ENCODE assay signal across 12 cellular contexts in the genomic region with DNA sequence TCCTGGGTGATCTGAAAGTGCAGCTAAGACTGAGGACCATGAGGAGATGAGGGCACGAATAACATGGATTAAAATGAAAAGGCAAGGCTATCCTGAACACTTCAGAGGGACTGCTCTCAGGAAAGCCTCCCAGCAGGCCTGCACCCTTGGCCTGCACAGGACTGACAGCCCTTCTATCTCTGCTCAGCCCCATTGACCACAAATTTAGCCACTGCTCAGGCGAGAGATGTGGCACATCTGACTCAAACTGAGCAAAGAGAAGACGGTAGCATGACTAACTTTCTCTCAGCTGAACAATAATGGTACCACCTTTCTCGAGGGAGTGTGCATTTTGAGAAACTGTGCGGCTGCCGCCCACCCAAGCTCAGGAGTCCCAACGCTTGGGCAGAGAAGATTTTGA.
A peak's percentile ranks its signal among the peaks of the same experiment; 100 is the strongest.
DNase-seq lines count a peak whose midpoint lies in the region; ATAC-seq and TF ChIP-seq lines count a peak whose summit lies in the region.
"Had no signal": no experiment of that assay in that cellular context is flagged by ENCODE, and none has a peak within 500 bp of the region (broad histone marks: within the 10 kb centered on the region; RNA-seq: fewer than 3 reads in every experiment).

No MANE protein-coding gene starts in this region.

- ATAC-seq in GM21717 (IDR thresholded peaks at IDR 0.05; ENCODE audit: unreplicated experiment) (peak; percentile 54), HG03354 (IDR thresholded peaks at IDR 0.05; ENCODE audit: poor library complexity, severe bottlenecking, unreplicated experiment) (peak; percentile 40)
- peak; percentile 58 for ATAC-seq in stimulated activated memory B cell treated with anti-CD40 and anti-IgM and Interleukin-4, amounts not matched to agents 10 μg/mL and 1 μg/mL and 100 μg/mL, for 72 hours
- ATAC-seq: foreskin keratinocyte had no signal

- H3K4me1 Mint-ChIP-seq in activated naive CD4-positive, alpha-beta T cell treated with anti-CD3 and anti-CD28 coated beads for 36 hours (ENCODE audit: low read depth) = peaks cover 32% of the 10 kb centered on the region
- H3K4me1 Mint-ChIP-seq in stimulated activated memory B cell treated with anti-CD40 and anti-IgM and Interleukin-4, amounts not matched to agents 10 μg/mL and 1 μg/mL and 100 μg/mL, for 72 hours = peaks cover 11% of the 10 kb centered on the region

- H3K27ac ChIP-seq in esophagus squamous epithelium = no peak overlapping the region
- H3K27ac ChIP-seq: foreskin keratinocyte, Peyer's patch, thoracic aorta had no signal

- CTCF ChIA-PET in activated naive CD4-positive, alpha-beta T cell treated with anti-CD3 and anti-CD28 coated beads for 36 hours (lab: Charles Lee) = interaction anchor here (0.6 to 1.4 kb wide), 2 partner anchors 28 to 123 kb away, joined by 3 to 4 read pairs; no protein-coding TSS in a partner anchor

- intact Hi-C loops in activated naive CD4-positive, alpha-beta T cell treated with anti-CD3 and anti-CD28 coated beads for 36 hours (cut with micrococcal nuclease) = loop anchor here (2.0 kb wide), 3 partner anchors 347 to 651 kb away; no protein-coding TSS in a partner anchor
- intact Hi-C loops in esophagus squamous epithelium (cut with DNase I) = loop anchor here (5.0 kb wide), 1 partner anchor 426 kb away; no protein-coding TSS in a partner anchor

- no peak for TF ChIP-seq POLR2A in esophagus squamous epithelium (IDR thresholded peaks at IDR 0.05)

- H3K9me3 ChIP-seq in esophagus squamous epithelium = no peaks in the 10 kb centered on the region
- H3K9me3 ChIP-seq: Peyer's patch, thoracic aorta had no signal

- WGBS in esophagus squamous epithelium, 2 donors = 69 to 75% methylated on average over 5 to 7 of the region's 7 CpGs

- no peak for TF ChIP-seq CTCF in esophagus squamous epithelium (IDR thresholded peaks at IDR 0.05)

- peaks cover 0 to 12% (median 3%) of the 10 kb centered on the region in 3 donors for H3K4me1 ChIP-seq in esophagus squamous epithelium

- peaks cover 2% of the 10 kb centered on the region for H3K36me3 Mint-ChIP-seq in activated naive CD4-positive, alpha-beta T cell treated with anti-CD3 and anti-CD28 coated beads for 36 hours (ENCODE audit: low read depth)
- no peaks in the 10 kb centered on the region for H3K36me3 Mint-ChIP-seq in stimulated activated memory B cell treated with anti-CD40 and anti-IgM and Interleukin-4, amounts not matched to agents 10 μg/mL and 1 μg/mL and 100 μg/mL, for 72 hours
- H3K36me3 Mint-ChIP-seq: activated naive CD4-positive, alpha-beta T cell treated with anti-CD3 and anti-CD28 coated beads, Interleukin-2, amount 10 ng/mL, durations not matched to agents 7 days and 5 days had no signal

- DNase-seq in activated naive CD4-positive, alpha-beta T cell treated with anti-CD3 and anti-CD28 coated beads for 36 hours = peak; percentile 22
- DNase-seq in activated naive CD4-positive, alpha-beta T cell (lab: John Stamatoyannopoulos, UW) = no peak
- DNase-seq in esophagus squamous epithelium (lab: John Stamatoyannopoulos, UW) (no peak), NCI-H526 (lab: John Stamatoyannopoulos, UW) (no peak), cerebellum (ENCODE audit: low spot score) (no peak)
- DNase-seq: activated naive CD4-positive, alpha-beta T cell treated with anti-CD3 and anti-CD28 coated beads, Interleukin-2, amount 10 ng/mL, durations not matched to agents 7 days and 5 days; foreskin keratinocyte; Peyer's patch had no signal

- H3K4me3 Mint-ChIP-seq in activated naive CD4-positive, alpha-beta T cell treated with anti-CD3 and anti-CD28 coated beads for 36 hours = no peak overlapping the region
- no peak overlapping the region for H3K4me3 Mint-ChIP-seq in stimulated activated memory B cell treated with anti-CD40 and anti-IgM and Interleukin-4, amounts not matched to agents 10 μg/mL and 1 μg/mL and 100 μg/mL, for 72 hours
- H3K4me3 Mint-ChIP-seq: activated naive CD4-positive, alpha-beta T cell treated with anti-CD3 and anti-CD28 coated beads, Interleukin-2, amount 10 ng/mL, durations not matched to agents 7 days and 5 days had no signal

- H3K27ac Mint-ChIP-seq in activated naive CD4-positive, alpha-beta T cell treated with anti-CD3 and anti-CD28 coated beads for 36 hours = no peak overlapping the region
- peak overlapping the region; percentile 65 for H3K27ac Mint-ChIP-seq in stimulated activated memory B cell treated with anti-CD40 and anti-IgM and Interleukin-4, amounts not matched to agents 10 μg/mL and 1 μg/mL and 100 μg/mL, for 72 hours
- H3K27ac Mint-ChIP-seq: activated naive CD4-positive, alpha-beta T cell treated with anti-CD3 and anti-CD28 coated beads, Interleukin-2, amount 10 ng/mL, durations not matched to agents 7 days and 5 days had no signal

- H3K27me3 Mint-ChIP-seq in activated naive CD4-positive, alpha-beta T cell treated with anti-CD3 and anti-CD28 coated beads for 36 hours (ENCODE audit: low read depth) = peaks cover 2% of the 10 kb centered on the region
- peaks cover 11% of the 10 kb centered on the region for H3K27me3 Mint-ChIP-seq in stimulated activated memory B cell treated with anti-CD40 and anti-IgM and Interleukin-4, amounts not matched to agents 10 μg/mL and 1 μg/mL and 100 μg/mL, for 72 hours

- H3K9me3 Mint-ChIP-seq in activated naive CD4-positive, alpha-beta T cell treated with anti-CD3 and anti-CD28 coated beads for 36 hours = peaks cover 7% of the 10 kb centered on the region
- peaks cover 3% of the 10 kb centered on the region for H3K9me3 Mint-ChIP-seq in stimulated activated memory B cell treated with anti-CD40 and anti-IgM and Interleukin-4, amounts not matched to agents 10 μg/mL and 1 μg/mL and 100 μg/mL, for 72 hours

- H3K36me3 ChIP-seq in esophagus squamous epithelium = no peaks in the 10 kb centered on the region
- H3K36me3 ChIP-seq: Peyer's patch, thoracic aorta had no signal

- no peak overlapping the region for H3K4me3 ChIP-seq in esophagus squamous epithelium
- H3K4me3 ChIP-seq: Peyer's patch, thoracic aorta had no signal

- H3K27me3 ChIP-seq in esophagus squamous epithelium = no peaks in the 10 kb centered on the region
- H3K27me3 ChIP-seq: foreskin keratinocyte, Peyer's patch had no signal
